13 cellular contexts compared by ENCODE assay signal in the genomic region with DNA sequence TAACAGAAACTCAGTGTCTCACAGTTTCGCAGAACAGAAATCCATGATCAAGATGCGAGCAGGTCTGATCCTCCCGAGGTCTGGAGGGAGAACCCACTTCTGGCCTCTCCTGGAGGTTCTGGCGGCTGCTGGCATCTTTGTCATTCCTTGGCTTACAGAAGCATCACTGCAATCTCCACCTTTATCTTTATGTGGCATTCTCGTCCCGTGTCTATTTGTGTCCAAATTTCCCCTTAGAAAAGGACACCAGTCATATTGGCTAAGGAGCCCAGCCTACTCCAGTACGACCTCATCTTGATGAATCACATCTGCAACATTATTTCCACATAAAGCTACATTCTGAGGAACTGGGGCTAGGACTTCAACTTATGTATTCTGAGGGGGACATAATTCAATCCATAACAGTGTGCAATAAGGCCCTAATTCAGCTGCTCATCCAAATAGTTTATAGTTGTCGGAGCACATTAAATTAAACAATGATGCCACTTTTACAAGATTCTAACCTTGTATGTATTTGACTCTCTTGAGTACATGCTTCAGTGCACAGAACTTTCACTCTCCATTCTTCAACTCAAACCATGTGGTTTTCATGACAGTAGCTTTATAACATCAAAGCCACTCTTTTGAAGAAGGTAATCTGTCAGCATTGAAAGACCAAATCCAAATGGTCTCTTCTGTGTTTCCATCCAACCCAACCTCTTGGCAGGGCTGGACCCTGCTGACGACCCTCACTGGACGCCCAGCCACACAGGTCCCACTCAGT.
DNase-seq lines count a peak whose midpoint lies in the region; ATAC-seq and TF ChIP-seq lines count a peak whose summit lies in the region.
"Had no signal": no experiment of that assay in that cellular context is flagged by ENCODE, and none has a peak within 500 bp of the region (broad histone marks: within the 10 kb centered on the region; RNA-seq: fewer than 3 reads in every experiment).

No MANE protein-coding gene starts in this region.

- H3K36me3 ChIP-seq in spleen, result peaks cover 0 to 50% (median 0%) of the 10 kb centered on the region in 6 donors
- H3K36me3 ChIP-seq: upper lobe of right lung had no signal

- H3K9me3 ChIP-seq in spleen, result no peaks in the 10 kb centered on the region
- H3K9me3 ChIP-seq: Caco-2, upper lobe of right lung had no signal

- TF ChIP-seq CTCF in spleen (IDR thresholded peaks at IDR 0.05 in 8 of 11, conservative IDR thresholded peaks at IDR 0.05 in 3 of 11), result no peak

- intact Hi-C loops in spleen (cut with DNase I; ENCODE audit: low total_unique reads), result no loop called here

- peak; percentile 5 for DNase-seq in CD1c-positive myeloid dendritic cell (ENCODE audit: extremely low spot score)
- DNase-seq in MV-4-11 (lab: John Stamatoyannopoulos, UW), result peak; percentile 21
- no peak for DNase-seq in stimulated activated naive CD4-positive, alpha-beta T cell treated with Interleukin-2 at 50 U/mL for 16 hours (lab: John Stamatoyannopoulos, UW)
- no peak for DNase-seq in activated effector memory CD4-positive, alpha-beta T cell treated with anti-CD3 and anti-CD28 coated beads, Interleukin-2, amount 50 U/mL, for 16 hours
- DNase-seq in spleen, result no peak
- no peak for DNase-seq in NCI-H1694 treated with DMSO at 0.1 percent for 48 hours (lab: John Stamatoyannopoulos, UW)
- DNase-seq: activated CD4-positive, alpha-beta memory T cell treated with anti-CD3 and anti-CD28 coated beads for 36 hours; activated gamma-delta T cell; Caco-2; stimulated activated CD4-positive, alpha-beta T cell treated with anti-CD3 and anti-CD28 coated beads, Interleukin-12 subunit alpha, Interleukin-12 subunit beta, amount 100 ng/mL, for 4 hours; upper lobe of right lung had no signal

- H3K27ac ChIP-seq in spleen, result peak overlapping the region in 2 of 8 donors; percentile 70 to 74
- H3K27ac ChIP-seq: upper lobe of right lung had no signal

- no peaks in the 10 kb centered on the region for H3K27me3 ChIP-seq in spleen (replicated peaks in 1 of 7)
- H3K27me3 ChIP-seq: upper lobe of right lung had no signal

- WGBS in spleen, 5 donors, result 87 to 95% (median 90%) methylated on average over 10 of the region's 10 CpGs

- H3K4me1 ChIP-seq in spleen, result peaks cover 0 to 42% (median 18%) of the 10 kb centered on the region in 6 donors
- H3K4me1 ChIP-seq: Caco-2 had no signal

- no peak for TF ChIP-seq POLR2A in spleen (IDR thresholded peaks at IDR 0.05)

- ATAC-seq in GM19395 (IDR thresholded peaks at IDR 0.05; ENCODE audit: unreplicated experiment) (peak; percentile 63), HG02885 (IDR thresholded peaks at IDR 0.05; ENCODE audit: poor library complexity, unreplicated experiment) (peak; percentile 75)
- ATAC-seq: upper lobe of right lung had no signal

- H3K4me3 ChIP-seq in spleen, result no peak overlapping the region
- H3K4me3 ChIP-seq: upper lobe of right lung had no signal

Comparison
In these comparisons a context has a peak if more than half of its experiments do, and no peak if none do; other contexts are left out.
1. DNase-seq: peak in CD1c-positive myeloid dendritic cell (single experiment) and MV-4-11 (single experiment); none in stimulated activated naive CD4-positive, alpha-beta T cell treated with Interleukin-2 at 50 U/mL for 16 hours (single experiment), activated effector memory CD4-positive, alpha-beta T cell treated with anti-CD3 and anti-CD28 coated beads, Interleukin-2, amount 50 U/mL, for 16 hours (single experiment), spleen (single experiment) and NCI-H1694 treated with DMSO at 0.1 percent for 48 hours (single experiment).